Comparison of ENCODE assay signal across 20 cellular contexts in the genomic region with DNA sequence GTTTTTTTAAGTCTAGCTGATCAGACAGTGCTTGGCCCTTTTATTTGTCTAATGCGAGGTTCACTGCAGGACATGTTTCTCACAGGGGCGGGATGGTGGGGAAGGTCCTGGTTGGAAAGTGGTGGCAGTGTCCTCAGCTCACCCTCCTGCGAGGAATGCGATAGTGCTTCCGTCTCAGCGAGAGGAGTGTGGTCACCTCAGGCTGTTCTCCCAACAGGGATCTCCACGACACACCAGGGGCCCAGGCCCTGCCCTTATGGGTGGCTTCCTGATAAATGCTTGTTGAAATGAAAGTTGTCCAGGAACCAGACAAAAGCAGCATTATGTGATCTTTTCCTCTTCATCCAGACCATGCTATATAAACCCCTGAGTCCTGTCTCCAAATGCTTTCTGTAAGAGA.
DNase-seq lines count a peak whose midpoint lies in the region; ATAC-seq and TF ChIP-seq lines count a peak whose summit lies in the region.
"Had no signal": no experiment of that assay in that cellular context is flagged by ENCODE, and none has a peak within 500 bp of the region (broad histone marks: within the 10 kb centered on the region; RNA-seq: fewer than 3 reads in every experiment).

No MANE protein-coding gene starts in this region.

- ATAC-seq in CD4-positive, alpha-beta T cell (ENCODE audit: poor library complexity) = no peak
- no peak for ATAC-seq in natural killer cell

- intact Hi-C loops in CD4-positive, alpha-beta T cell (cut with DNase I, micrococcal nuclease) = no loop called here
- intact Hi-C loops in natural killer cell (cut with micrococcal nuclease) = no loop called here

- POLR2A ChIA-PET in CD4-positive, alpha-beta T cell (lab: Charles Lee) = no interaction called here

- CTCF ChIA-PET in CD4-positive, alpha-beta T cell (lab: Charles Lee) = no interaction called here

- no peaks in the 10 kb centered on the region for H3K9me3 ChIP-seq in CD4-positive, alpha-beta T cell (ENCODE audit: control insufficient read depth, low read length)
- H3K9me3 ChIP-seq: SJCRH30, suprapubic skin had no signal

- no peaks in the 10 kb centered on the region for H3K27me3 ChIP-seq in CD4-positive, alpha-beta T cell (ENCODE audit: control insufficient read depth, insufficient read depth, low read length)
- H3K27me3 ChIP-seq: SJCRH30, suprapubic skin had no signal

- no peak overlapping the region for H3K27ac ChIP-seq in CD4-positive, alpha-beta T cell (ENCODE audit: low read depth, low read length)
- H3K27ac ChIP-seq: SJCRH30, suprapubic skin had no signal

- no peak overlapping the region for H3K4me3 Mint-ChIP-seq in CD4-positive, alpha-beta T cell
- no peak overlapping the region for H3K4me3 Mint-ChIP-seq in nephron progenitor cell
- no peak overlapping the region for H3K4me3 Mint-ChIP-seq in natural killer cell

- H3K27ac Mint-ChIP-seq in CD4-positive, alpha-beta T cell = peak overlapping the region; percentile 51
- H3K27ac Mint-ChIP-seq in nephron progenitor cell (peak overlapping the region; percentile 65), natural killer cell (peak overlapping the region in 1 of 2 donors; percentile 8)

- no peak for DNase-seq in CD4-positive, alpha-beta T cell
- DNase-seq in HuH-7 (ENCODE audit: low spot score) (peak; percentile 68), erythroblast (lab: John Stamatoyannopoulos, UW) (peak; percentile 82 to 84), nephron progenitor cell (no peak), GM19240 (ENCODE audit: insufficient read length, low spot score) (no peak), Ammon's horn (ENCODE audit: low spot score) (no peak), natural killer cell (no peak)
- DNase-seq in activated CD4-positive, CD25-positive, alpha-beta regulatory T cell (lab: John Stamatoyannopoulos, UW) = no peak
- DNase-seq: activated CD4-positive, alpha-beta T cell treated with anti-CD3 and anti-CD28 coated beads for 48 hours; activated naive CD4-positive, alpha-beta T cell; cortex of kidney; glutamatergic neuron; IMR-90; NCI-H187 treated with DMSO at 0.1 percent for 48 hours; NCI-H524 treated with DMSO at 0.1 percent for 48 hours; occipital lobe; stimulated activated CD4-positive, alpha-beta T cell treated with anti-CD3 and anti-CD28 coated beads, Interleukin-2, amount 100 ng/mL, for 48 hours; T-helper 9 cell had no signal

- no peaks in the 10 kb centered on the region for H3K9me3 Mint-ChIP-seq in CD4-positive, alpha-beta T cell
- H3K9me3 Mint-ChIP-seq in nephron progenitor cell (no peaks in the 10 kb centered on the region), natural killer cell (no peaks in the 10 kb centered on the region)

- peaks cover 6% of the 10 kb centered on the region for H3K4me1 Mint-ChIP-seq in CD4-positive, alpha-beta T cell (ENCODE audit: low read depth)
- peaks cover 13% of the 10 kb centered on the region for H3K4me1 Mint-ChIP-seq in nephron progenitor cell
- H3K4me1 Mint-ChIP-seq in natural killer cell = peaks cover 33 to 45% of the 10 kb centered on the region in 2 donors

- TF ChIP-seq POLR2A in erythroblast (IDR thresholded peaks at IDR 0.05; ENCODE audit: low read length) = peak; percentile 42

- peaks cover 75% of the 10 kb centered on the region for H3K36me3 Mint-ChIP-seq in CD4-positive, alpha-beta T cell (ENCODE audit: low read depth)
- H3K36me3 Mint-ChIP-seq in nephron progenitor cell (ENCODE audit: low read depth) (peaks cover 48% of the 10 kb centered on the region), natural killer cell (no peaks in the 10 kb centered on the region)

- no peaks in the 10 kb centered on the region for H3K27me3 Mint-ChIP-seq in CD4-positive, alpha-beta T cell
- H3K27me3 Mint-ChIP-seq in nephron progenitor cell (ENCODE audit: low read depth, poor library complexity) = no peaks in the 10 kb centered on the region
- H3K27me3 Mint-ChIP-seq in natural killer cell (ENCODE audit: low read depth in 2 of 2) = no peaks in the 10 kb centered on the region

- TF ChIP-seq CTCF in CD4-positive, alpha-beta T cell (IDR thresholded peaks at IDR 0.05) = no peak
- no peak for TF ChIP-seq CTCF in nephron progenitor cell (IDR thresholded peaks at IDR 0.05)
- TF ChIP-seq CTCF in natural killer cell (IDR thresholded peaks at IDR 0.05) = no peak

Comparison
In these comparisons a context has a peak if more than half of its experiments do, and no peak if none do; other contexts are left out.
1. DNase-seq: peak in HuH-7 (single experiment) and erythroblast (2 of 2); none in CD4-positive, alpha-beta T cell (0 of 10), nephron progenitor cell (single experiment), GM19240 (single experiment), Ammon's horn (single experiment), activated CD4-positive, CD25-positive, alpha-beta regulatory T cell (0 of 4) and natural killer cell (single experiment).